19 cellular contexts compared by ENCODE assay signal in genomic region chr7:84113906-84114875, GRCh38.
DNase-seq lines count a peak whose midpoint lies in the region; ATAC-seq, FAIRE-seq and TF ChIP-seq lines count a peak whose summit lies in the region.
"Had no signal": no experiment of that assay in that cellular context is flagged by ENCODE, and none has a peak within 500 bp of the region (broad histone marks: within the 10 kb centered on the region; RNA-seq: fewer than 3 reads in every experiment).

No MANE protein-coding gene starts in this region.

- peak overlapping the region; percentile 69 for H3K27ac Mint-ChIP-seq in WTC11
- H3K27ac Mint-ChIP-seq: CD4-positive, CD25-positive, alpha-beta regulatory T cell; T-helper 17 cell had no signal

- H3K27me3 ChIP-seq in gastroesophageal sphincter: no peaks in the 10 kb centered on the region
- no peaks in the 10 kb centered on the region for H3K27me3 ChIP-seq in sigmoid colon
- no peaks in the 10 kb centered on the region for H3K27me3 ChIP-seq in aorta (ENCODE audit: control insufficient read depth in 1 of 2, insufficient read depth in 2 of 2, low read length in 1 of 2)

- TF ChIP-seq EP300 in gastroesophageal sphincter (IDR thresholded peaks at IDR 0.05) (no peak), sigmoid colon (IDR thresholded peaks at IDR 0.05) (no peak)

- POLR2A ChIA-PET in WTC11 (lab: Charles Lee): interaction anchor here (0.6 kb wide), 1 partner anchor 12 kb away, joined by 6 read pairs; no protein-coding TSS in a partner anchor

- no peak overlapping the region for H3K4me3 ChIP-seq in gastroesophageal sphincter
- H3K4me3 ChIP-seq in sigmoid colon: no peak overlapping the region
- no peak overlapping the region for H3K4me3 ChIP-seq in aorta (ENCODE audit: low read length in 2 of 2)
- H3K4me3 ChIP-seq: K562 had no signal

- no peak for ATAC-seq in WTC11
- ATAC-seq in gastroesophageal sphincter: no peak
- ATAC-seq in GM18520 (IDR thresholded peaks at IDR 0.05; ENCODE audit: unreplicated experiment): no peak
- ATAC-seq in GM18511 (IDR thresholded peaks at IDR 0.05; ENCODE audit: unreplicated experiment): no peak
- no peak for ATAC-seq in aorta (ENCODE audit: low FRiP score)
- ATAC-seq: K562, T-helper 17 cell had no signal

- WGBS in gastroesophageal sphincter (ENCODE audit: low coverage in 1 of 2), 2 donors: 42 to 47% methylated on average over 9 of the region's 9 CpGs
- WGBS in sigmoid colon, 2 donors: 68 to 80% methylated on average over 9 of the region's 9 CpGs
- WGBS in aorta, 2 donors: 59 to 63% methylated on average over 9 of the region's 9 CpGs

- no peak overlapping the region for H3K4me3 Mint-ChIP-seq in WTC11
- H3K4me3 Mint-ChIP-seq: CD4-positive, CD25-positive, alpha-beta regulatory T cell; T-helper 17 cell had no signal

- peak; percentile 50 for FAIRE-seq in H54 (lab: Jason Lieb, UNC)
- FAIRE-seq: K562 had no signal

- H3K27me3 Mint-ChIP-seq in WTC11 (ENCODE audit: low read depth): no peaks in the 10 kb centered on the region
- H3K27me3 Mint-ChIP-seq: CD4-positive, CD25-positive, alpha-beta regulatory T cell; T-helper 17 cell had no signal

- CTCF ChIA-PET in WTC11 (lab: Charles Lee): no interaction called here

- H3K4me1 ChIP-seq in gastroesophageal sphincter (peaks cover 2 to 45% (median 11%) of the 10 kb centered on the region in 3 donors), sigmoid colon (peaks cover 0 to 43% (median 18%) of the 10 kb centered on the region in 4 donors), aorta (ENCODE audit: control insufficient read depth in 1 of 2, insufficient read depth in 2 of 2, low read length in 2 of 2) (no peaks in the 10 kb centered on the region)

- TF ChIP-seq CTCF in WTC11 (IDR thresholded peaks at IDR 0.05): no peak
- no peak for TF ChIP-seq CTCF in gastroesophageal sphincter (IDR thresholded peaks at IDR 0.05)
- no peak for TF ChIP-seq CTCF in sigmoid colon (IDR thresholded peaks at IDR 0.05)

- H3K9me3 ChIP-seq in gastroesophageal sphincter: no peaks in the 10 kb centered on the region
- H3K9me3 ChIP-seq in sigmoid colon: no peaks in the 10 kb centered on the region
- H3K9me3 ChIP-seq in aorta (ENCODE audit: control insufficient read depth, low read length): no peaks in the 10 kb centered on the region

- peaks cover 80% of the 10 kb centered on the region for H3K4me1 Mint-ChIP-seq in WTC11
- H3K4me1 Mint-ChIP-seq: CD4-positive, CD25-positive, alpha-beta regulatory T cell; T-helper 17 cell had no signal

- H3K36me3 ChIP-seq in gastroesophageal sphincter (no peaks in the 10 kb centered on the region), sigmoid colon (peaks cover 0 to 10% (median 0%) of the 10 kb centered on the region in 4 donors), aorta (ENCODE audit: control insufficient read depth in 1 of 2, insufficient read depth in 2 of 2, low read length in 1 of 2) (no peaks in the 10 kb centered on the region)

- H3K27ac ChIP-seq in gastroesophageal sphincter (peak overlapping the region in 3 of 4 donors; percentile 25 to 58 (median 47)), sigmoid colon (peak overlapping the region; percentile 5 to 53 (median 46)), aorta (ENCODE audit: low read depth in 1 of 2, low read length in 2 of 2) (no peak overlapping the region)

- no peaks in the 10 kb centered on the region; the same call in 1 of the 2 replicates for H3K36me3 Mint-ChIP-seq in WTC11
- H3K36me3 Mint-ChIP-seq: CD4-positive, CD25-positive, alpha-beta regulatory T cell had no signal

- no peak for TF ChIP-seq POLR2A in H54 (IDR thresholded peaks at IDR 0.05; ENCODE audit: low read depth, low read length)
- TF ChIP-seq POLR2A in gastroesophageal sphincter (IDR thresholded peaks at IDR 0.05): no peak
- TF ChIP-seq POLR2A in sigmoid colon (IDR thresholded peaks at IDR 0.05): no peak

- DNase-seq in H54 (ENCODE audit: insufficient read length, low spot score) (no peak), WTC11 (ENCODE audit: low spot score) (no peak), sigmoid colon (no peak), aorta (no peak)
- DNase-seq: activated CD4-positive, alpha-beta T cell treated with anti-CD3 and anti-CD28 coated beads, Interleukin-2, amount 50 U/mL, for 4 hours; activated gamma-delta T cell treated with Interleukin-2 at 50 U/mL for 16 hours; amygdala; CD4-positive, CD25-positive, alpha-beta regulatory T cell; DND-41; mesendoderm; NCI-H187 treated with DMSO at 0.1 percent for 48 hours; SIG-M5; stimulated activated CD4-positive, alpha-beta T cell treated with anti-CD3 and anti-CD28 coated beads, Interleukin-12 subunit alpha, Interleukin-12 subunit beta, amount 100 ng/mL, for 4 hours; substantia nigra; T-helper 17 cell had no signal

- H3K9me3 Mint-ChIP-seq in WTC11: no peaks in the 10 kb centered on the region

- intact Hi-C loops in sigmoid colon (cut with DNase I) (loop anchor here (10.0 kb wide), 1 partner anchor 61 kb away; no protein-coding TSS in a partner anchor), aorta (cut with DNase I) (no loop called here)

TF ChIP-seq in WTC11, 78 proteins besides CTCF, POLR2A, EP300 and RAD21 (continues in another document):
- TF ChIP-seq ATF3 (CRISPR knock-in tag; conservative IDR thresholded peaks at IDR 0.05) (no peak), PRRX2 (CRISPR knock-in tag; IDR thresholded peaks at IDR 0.05) (no peak), NR2C2 (CRISPR knock-in tag; IDR thresholded peaks at IDR 0.05) (no peak), GRHL2 (CRISPR knock-in tag; IDR thresholded peaks at IDR 0.05; ENCODE audit: insufficient replicate concordance, severe bottlenecking) (no peak), ZNF512 (CRISPR knock-in tag; IDR thresholded peaks at IDR 0.05; ENCODE audit: borderline replicate concordance) (no peak), EMX1 (CRISPR knock-in tag; IDR thresholded peaks at IDR 0.05) (no peak)
- TF ChIP-seq, protein P1, sequence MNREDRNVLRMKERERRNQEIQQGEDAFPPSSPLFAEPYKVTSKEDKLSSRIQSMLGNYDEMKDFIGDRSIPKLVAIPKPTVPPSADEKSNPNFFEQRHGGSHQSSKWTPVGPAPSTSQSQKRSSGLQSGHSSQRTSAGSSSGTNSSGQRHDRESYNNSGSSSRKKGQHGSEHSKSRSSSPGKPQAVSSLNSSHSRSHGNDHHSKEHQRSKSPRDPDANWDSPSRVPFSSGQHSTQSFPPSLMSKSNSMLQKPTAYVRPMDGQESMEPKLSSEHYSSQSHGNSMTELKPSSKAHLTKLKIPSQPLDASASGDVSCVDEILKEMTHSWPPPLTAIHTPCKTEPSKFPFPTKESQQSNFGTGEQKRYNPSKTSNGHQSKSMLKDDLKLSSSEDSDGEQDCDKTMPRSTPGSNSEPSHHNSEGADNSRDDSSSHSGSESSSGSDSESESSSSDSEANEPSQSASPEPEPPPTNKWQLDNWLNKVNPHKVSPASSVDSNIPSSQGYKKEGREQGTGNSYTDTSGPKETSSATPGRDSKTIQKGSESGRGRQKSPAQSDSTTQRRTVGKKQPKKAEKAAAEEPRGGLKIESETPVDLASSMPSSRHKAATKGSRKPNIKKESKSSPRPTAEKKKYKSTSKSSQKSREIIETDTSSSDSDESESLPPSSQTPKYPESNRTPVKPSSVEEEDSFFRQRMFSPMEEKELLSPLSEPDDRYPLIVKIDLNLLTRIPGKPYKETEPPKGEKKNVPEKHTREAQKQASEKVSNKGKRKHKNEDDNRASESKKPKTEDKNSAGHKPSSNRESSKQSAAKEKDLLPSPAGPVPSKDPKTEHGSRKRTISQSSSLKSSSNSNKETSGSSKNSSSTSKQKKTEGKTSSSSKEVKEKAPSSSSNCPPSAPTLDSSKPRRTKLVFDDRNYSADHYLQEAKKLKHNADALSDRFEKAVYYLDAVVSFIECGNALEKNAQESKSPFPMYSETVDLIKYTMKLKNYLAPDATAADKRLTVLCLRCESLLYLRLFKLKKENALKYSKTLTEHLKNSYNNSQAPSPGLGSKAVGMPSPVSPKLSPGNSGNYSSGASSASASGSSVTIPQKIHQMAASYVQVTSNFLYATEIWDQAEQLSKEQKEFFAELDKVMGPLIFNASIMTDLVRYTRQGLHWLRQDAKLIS (CRISPR knock-in tag; IDR thresholded peaks at IDR 0.05; ENCODE audit: borderline replicate concordance): no peak
- TF ChIP-seq, protein P2, sequence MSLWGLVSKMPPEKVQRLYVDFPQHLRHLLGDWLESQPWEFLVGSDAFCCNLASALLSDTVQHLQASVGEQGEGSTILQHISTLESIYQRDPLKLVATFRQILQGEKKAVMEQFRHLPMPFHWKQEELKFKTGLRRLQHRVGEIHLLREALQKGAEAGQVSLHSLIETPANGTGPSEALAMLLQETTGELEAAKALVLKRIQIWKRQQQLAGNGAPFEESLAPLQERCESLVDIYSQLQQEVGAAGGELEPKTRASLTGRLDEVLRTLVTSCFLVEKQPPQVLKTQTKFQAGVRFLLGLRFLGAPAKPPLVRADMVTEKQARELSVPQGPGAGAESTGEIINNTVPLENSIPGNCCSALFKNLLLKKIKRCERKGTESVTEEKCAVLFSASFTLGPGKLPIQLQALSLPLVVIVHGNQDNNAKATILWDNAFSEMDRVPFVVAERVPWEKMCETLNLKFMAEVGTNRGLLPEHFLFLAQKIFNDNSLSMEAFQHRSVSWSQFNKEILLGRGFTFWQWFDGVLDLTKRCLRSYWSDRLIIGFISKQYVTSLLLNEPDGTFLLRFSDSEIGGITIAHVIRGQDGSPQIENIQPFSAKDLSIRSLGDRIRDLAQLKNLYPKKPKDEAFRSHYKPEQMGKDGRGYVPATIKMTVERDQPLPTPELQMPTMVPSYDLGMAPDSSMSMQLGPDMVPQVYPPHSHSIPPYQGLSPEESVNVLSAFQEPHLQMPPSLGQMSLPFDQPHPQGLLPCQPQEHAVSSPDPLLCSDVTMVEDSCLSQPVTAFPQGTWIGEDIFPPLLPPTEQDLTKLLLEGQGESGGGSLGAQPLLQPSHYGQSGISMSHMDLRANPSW (CRISPR knock-in tag; conservative IDR thresholded peaks at IDR 0.05; ENCODE audit: low read depth): no peak

Comparison
In these comparisons a context has a peak if more than half of its experiments do, and no peak if none do; other contexts are left out.
1. H3K27ac ChIP-seq: peak in gastroesophageal sphincter (3 of 4) and sigmoid colon (4 of 4); none in aorta (0 of 2).